In the genomic region with DNA sequence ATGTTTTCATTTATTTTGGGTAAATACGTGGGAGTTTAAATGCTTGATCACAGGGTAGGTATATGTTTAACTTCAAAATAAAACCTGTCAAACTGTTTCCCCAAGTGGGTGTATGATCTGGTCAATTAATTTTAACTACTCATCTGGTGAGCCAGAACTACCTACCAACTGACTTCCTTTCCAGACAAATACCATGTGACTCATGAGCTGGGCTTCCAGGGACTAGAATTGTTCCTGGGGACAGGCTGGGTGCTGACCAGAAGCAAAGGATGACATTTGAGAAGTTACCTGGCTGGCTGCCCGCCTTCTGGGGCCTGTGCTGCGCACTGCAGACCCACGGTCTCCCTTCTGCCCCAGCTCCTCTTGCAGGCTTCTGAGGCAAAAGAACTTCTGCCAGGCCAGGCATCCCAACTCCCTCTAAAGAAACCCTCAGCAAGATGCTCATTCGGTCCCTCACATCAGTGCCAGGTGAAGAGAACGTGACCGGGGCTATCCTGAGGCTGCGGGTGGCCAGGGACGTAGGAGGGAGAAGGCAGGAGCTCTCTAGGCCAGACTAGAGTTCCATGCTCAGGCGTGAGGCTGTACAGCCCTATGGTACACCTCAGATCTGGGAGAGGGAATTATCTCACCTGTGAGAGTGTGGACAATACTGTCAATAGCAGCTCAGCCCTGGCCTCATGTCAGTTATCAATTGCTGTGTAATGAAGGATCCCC, we compare ENCODE assay signal across 13 cellular contexts.
DNase-seq lines count a peak whose midpoint lies in the region; ATAC-seq and TF ChIP-seq lines count a peak whose summit lies in the region.
"Had no signal": no experiment of that assay in that cellular context is flagged by ENCODE, and none has a peak within 500 bp of the region (broad histone marks: within the 10 kb centered on the region; RNA-seq: fewer than 3 reads in every experiment).

No MANE protein-coding gene starts in this region.

- no peaks in the 10 kb centered on the region for H3K36me3 ChIP-seq in BJ (ENCODE audit: control insufficient read depth, insufficient read depth, low read length)

- CTCF ChIA-PET in BJ (lab: Yijun Ruan, JAX), result interaction anchor here (0.6 to 8.7 kb wide), 8 partner anchors 9 to 545 kb away, joined by 3 to 140 read pairs (median 3); no protein-coding TSS in a partner anchor

- no peaks in the 10 kb centered on the region for H3K27me3 ChIP-seq in BJ (ENCODE audit: control insufficient read depth, insufficient read depth, low read length)

- no peak for ATAC-seq in GM18858 (IDR thresholded peaks at IDR 0.05; ENCODE audit: unreplicated experiment)
- ATAC-seq: Panc1 had no signal

- H3K36me3 Mint-ChIP-seq in progenitor cell of endocrine pancreas (ENCODE audit: insufficient read depth), result no peaks in the 10 kb centered on the region
- H3K36me3 Mint-ChIP-seq: CD14-positive monocyte had no signal

- H3K9me3 Mint-ChIP-seq in progenitor cell of endocrine pancreas (ENCODE audit: low read depth), result no peaks in the 10 kb centered on the region

- peaks cover under 1% of the 10 kb centered on the region for H3K27me3 Mint-ChIP-seq in progenitor cell of endocrine pancreas

- TF ChIP-seq CTCF in BJ (IDR thresholded peaks at IDR 0.05; ENCODE audit: insufficient read depth, low read depth, low read length) (no peak), progenitor cell of endocrine pancreas (IDR thresholded peaks at IDR 0.05; ENCODE audit: unreplicated experiment) (no peak)

- no peaks in the 10 kb centered on the region for H3K4me1 Mint-ChIP-seq in progenitor cell of endocrine pancreas (ENCODE audit: low read depth)

- POLR2A ChIA-PET in BJ (lab: Charles Lee), result no interaction called here

- H3K27ac Mint-ChIP-seq in progenitor cell of endocrine pancreas, result no peak overlapping the region

- peak; percentile 39 for DNase-seq in BJ (ENCODE audit: low read depth)
- peak; percentile 97 for DNase-seq in M059J (ENCODE audit: low read depth)
- DNase-seq in astrocyte of the hippocampus (ENCODE audit: low read depth, low spot score), result peak; percentile 83
- peak; percentile 57 for DNase-seq in iris pigment epithelial cell (ENCODE audit: low read depth)
- DNase-seq in stimulated activated CD4-positive, alpha-beta T cell treated with anti-CD3 and anti-CD28 coated beads, Interleukin-4, amount 100 ng/mL, for 24 hours, result no peak
- DNase-seq in anterior cingulate cortex (lab: John Stamatoyannopoulos, UW), result no peak
- DNase-seq in progenitor cell of endocrine pancreas (ENCODE audit: low spot score, unreplicated experiment), result no peak
- DNase-seq: activated CD4-positive, CD25-positive, alpha-beta regulatory T cell; activated naive CD4-positive, alpha-beta T cell; effector CD8-positive, alpha-beta T cell had no signal

- no peak overlapping the region for H3K4me3 Mint-ChIP-seq in progenitor cell of endocrine pancreas (ENCODE audit: low read depth)
- H3K4me3 Mint-ChIP-seq: CD14-positive monocyte had no signal

- no peak overlapping the region for H3K4me3 ChIP-seq in BJ (ENCODE audit: low read depth, low read length)

Comparison
In these comparisons a context has a peak if more than half of its experiments do, and no peak if none do; other contexts are left out.
1. DNase-seq: peak in BJ (single experiment), M059J (single experiment), astrocyte of the hippocampus (single experiment) and iris pigment epithelial cell (single experiment); none in stimulated activated CD4-positive, alpha-beta T cell treated with anti-CD3 and anti-CD28 coated beads, Interleukin-4, amount 100 ng/mL, for 24 hours (single experiment), anterior cingulate cortex (0 of 58) and progenitor cell of endocrine pancreas (single experiment).